ENCODE assay signal across 18 cellular contexts in the genomic region with DNA sequence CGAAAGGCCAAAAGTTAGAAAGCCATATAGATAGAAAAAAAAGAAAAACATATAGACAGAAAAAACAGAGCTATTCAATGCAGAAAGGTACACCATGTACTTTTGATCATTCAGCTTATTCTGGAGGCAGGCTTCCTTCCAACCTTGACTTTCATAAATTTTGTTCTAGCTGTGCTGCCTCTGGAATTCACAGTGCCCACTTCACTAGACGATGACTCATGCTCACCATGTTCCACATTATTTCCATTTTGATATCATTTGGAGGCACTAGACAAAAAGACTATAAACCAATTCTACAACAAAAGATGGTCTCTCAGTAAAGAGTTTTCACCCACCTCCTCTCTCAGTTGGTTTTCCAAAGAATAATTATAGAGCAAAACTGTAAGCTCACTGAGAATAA.
DNase-seq lines count a peak whose midpoint lies in the region; ATAC-seq lines count a peak whose summit lies in the region.
"Had no signal": no experiment of that assay in that cellular context is flagged by ENCODE, and none has a peak within 500 bp of the region (broad histone marks: within the 10 kb centered on the region; RNA-seq: fewer than 3 reads in every experiment).

No MANE protein-coding gene starts in this region.

- no peak overlapping the region for H2AFZ ChIP-seq in GM23248

- no peaks in the 10 kb centered on the region for H4K20me1 ChIP-seq in GM23248 (ENCODE audit: insufficient read depth)
- H4K20me1 ChIP-seq: BLaER1 had no signal

- intact Hi-C loops in Right ventricle myocardium superior (cut with DNase I) (no loop called here), aorta (cut with DNase I) (loop anchor here in 1 of 2 donors (10.0 kb wide), 1 partner anchor 60 kb away; no protein-coding TSS in a partner anchor)

- ATAC-seq in Right ventricle myocardium superior (ENCODE audit: poor library complexity) (no peak), aorta (ENCODE audit: low FRiP score) (no peak)
- ATAC-seq: Panc1, Right ventricle myocardium inferior had no signal

- H3K4me1 ChIP-seq in GM23248 (ENCODE audit: insufficient read depth) (no peaks in the 10 kb centered on the region), aorta (ENCODE audit: control insufficient read depth in 1 of 2, insufficient read depth in 2 of 2, low read length in 2 of 2) (peaks cover 7 to 9% of the 10 kb centered on the region in 2 donors)
- H3K4me1 ChIP-seq: BLaER1 had no signal

- in situ Hi-C loops in GM23248 (cut with MboI), result no loop called here

- peak; percentile 8 for DNase-seq in GM23248
- DNase-seq in astrocyte of the hippocampus (ENCODE audit: low read depth, low spot score), result peak; percentile 65
- peak; percentile 59 for DNase-seq in inferior parietal cortex (ENCODE audit: extremely low spot score)
- DNase-seq in Right ventricle myocardium superior, result no peak
- no peak for DNase-seq in 8988T
- DNase-seq in aorta, result no peak
- DNase-seq: DMS 273 treated with DMSO at 0.1 percent for 48 hours, EL, H7, MG63, NCI-H1092 treated with DMSO at 0.1 percent for 48 hours, NCI-H1694 treated with DMSO at 0.1 percent for 48 hours, NCI-H82 had no signal

- no peaks in the 10 kb centered on the region for H3K9me2 ChIP-seq in GM23248 (ENCODE audit: insufficient read depth)

- 31 to 50% methylated on average over 2 of the region's 2 CpGs for WGBS in GM23248 (ENCODE audit: low coverage in 1 of 2, low lambda C conversion rate in 2 of 2, missing lambda C conversion rate in 2 of 2), 2 experiments
- 26 to 43% methylated on average over 2 of the region's 2 CpGs for WGBS in aorta, 2 donors

- H3K9ac ChIP-seq in GM23248, result no peak overlapping the region
- H3K9ac ChIP-seq: BLaER1, KMS-11 had no signal

- no peak overlapping the region for H3K27ac ChIP-seq in GM23248
- H3K27ac ChIP-seq in temporal lobe (ENCODE audit: low read depth, low read length), result peak overlapping the region; percentile 66
- peak overlapping the region in 1 of 2 donors; percentile 94 for H3K27ac ChIP-seq in aorta (ENCODE audit: low read depth in 1 of 2, low read length in 2 of 2)
- H3K27ac ChIP-seq: BLaER1, KMS-11 had no signal

- no peaks in the 10 kb centered on the region for H3K79me2 ChIP-seq in GM23248 (ENCODE audit: insufficient read depth)

- H3K27me3 ChIP-seq in GM23248 (replicated peaks; ENCODE audit: insufficient read depth), result no peaks in the 10 kb centered on the region
- no peaks in the 10 kb centered on the region for H3K27me3 ChIP-seq in aorta (ENCODE audit: control insufficient read depth in 1 of 2, insufficient read depth in 2 of 2, low read length in 1 of 2)
- H3K27me3 ChIP-seq: BLaER1 had no signal

- no peaks in the 10 kb centered on the region for H3F3A ChIP-seq in GM23248 (ENCODE audit: insufficient read depth)

- H3K9me3 ChIP-seq in GM23248 (ENCODE audit: low read depth) (no peaks in the 10 kb centered on the region), aorta (ENCODE audit: control insufficient read depth, low read length) (no peaks in the 10 kb centered on the region)
- H3K9me3 ChIP-seq: BLaER1, MG63 had no signal

- H3K36me3 ChIP-seq in GM23248 (ENCODE audit: low read depth) (no peaks in the 10 kb centered on the region), aorta (ENCODE audit: control insufficient read depth in 1 of 2, insufficient read depth in 2 of 2, low read length in 1 of 2) (no peaks in the 10 kb centered on the region)
- H3K36me3 ChIP-seq: BLaER1, MG63 had no signal

- H3K4me3 ChIP-seq in GM23248 (no peak overlapping the region), aorta (ENCODE audit: low read length in 2 of 2) (no peak overlapping the region)
- H3K4me3 ChIP-seq: BLaER1, MG63 had no signal

- H3K4me2 ChIP-seq in GM23248 (ENCODE audit: unreplicated experiment), result no peak overlapping the region
- H3K4me2 ChIP-seq: BLaER1, KMS-11 had no signal

Comparison
In these comparisons a context has a peak if more than half of its experiments do, and no peak if none do; other contexts are left out.
1. DNase-seq: peak in GM23248 (single experiment), astrocyte of the hippocampus (single experiment) and inferior parietal cortex (single experiment); none in Right ventricle myocardium superior (single experiment), 8988T (single experiment) and aorta (0 of 2).